Comparison of ENCODE assay signal across 8 cellular contexts in genomic region chr12:99131761-99132199, GRCh38.
DNase-seq lines count a peak whose midpoint lies in the region; ATAC-seq lines count a peak whose summit lies in the region.

No MANE protein-coding gene starts in this region.

- no peak overlapping the region for H3K4ac ChIP-seq in mesenchymal stem cell (ENCODE audit: low read depth in 1 of 2, low read length in 2 of 2)

- peak overlapping the region in 1 of 2 experiments; percentile 69 for H3K4me3 ChIP-seq in mesenchymal stem cell (ENCODE audit: insufficient read depth in 1 of 2, low read depth in 1 of 2, low read length in 2 of 2)

- H3K14ac ChIP-seq in mesenchymal stem cell (ENCODE audit: low read length in 2 of 2), result no peak overlapping the region

- H4K8ac ChIP-seq in mesenchymal stem cell (ENCODE audit: low read length), result no peak overlapping the region

- H2AFZ ChIP-seq in mesenchymal stem cell (ENCODE audit: low read depth, low read length), result no peak overlapping the region

- peak; percentile 37 for ATAC-seq in HG02642 (IDR thresholded peaks at IDR 0.05; ENCODE audit: poor library complexity, unreplicated experiment)
- no peak for ATAC-seq in HG02852 (IDR thresholded peaks at IDR 0.05; ENCODE audit: unreplicated experiment)
- ATAC-seq in HG03135 (IDR thresholded peaks at IDR 0.05; ENCODE audit: unreplicated experiment), result no peak
- no peak for ATAC-seq in GM18520 (IDR thresholded peaks at IDR 0.05; ENCODE audit: unreplicated experiment)

- no peaks in the 10 kb centered on the region for H3K27me3 ChIP-seq in mesenchymal stem cell (ENCODE audit: control insufficient read depth in 1 of 2, insufficient read depth in 1 of 2, low read length in 2 of 2)

- no peaks in the 10 kb centered on the region for H3K79me1 ChIP-seq in mesenchymal stem cell (replicated peaks; ENCODE audit: low read length, poor library complexity, severe bottlenecking)

- H3K9ac ChIP-seq in mesenchymal stem cell (ENCODE audit: low read length), result peak overlapping the region; percentile 51

- H3K36me3 ChIP-seq in mesenchymal stem cell (ENCODE audit: control insufficient read depth in 1 of 2, insufficient read depth in 2 of 2, low read depth in 1 of 2, low read length in 2 of 2), result no peaks in the 10 kb centered on the region

- H3K27ac ChIP-seq in angular gyrus (ENCODE audit: low read depth, low read length), result peak overlapping the region; percentile 41
- H3K27ac ChIP-seq in mesenchymal stem cell (ENCODE audit: low read length, poor library complexity, severe bottlenecking), result no peak overlapping the region

- no peak overlapping the region for H2BK12ac ChIP-seq in mesenchymal stem cell (ENCODE audit: low read length in 2 of 2)

- H3K4me2 ChIP-seq in mesenchymal stem cell (ENCODE audit: low read length, poor library complexity, severe bottlenecking), result no peak overlapping the region

- DNase-seq in ELF-1 (ENCODE audit: low read depth, low spot score), result peak; percentile 77
- DNase-seq in mesenchymal stem cell, result no peak
- DNase-seq in stimulated activated naive CD4-positive, alpha-beta T cell (lab: John Stamatoyannopoulos, UW), result no peak

- H2BK5ac ChIP-seq in mesenchymal stem cell (ENCODE audit: low read depth, low read length, poor library complexity, severe bottlenecking), result no peak overlapping the region

- H2AK5ac ChIP-seq in mesenchymal stem cell (ENCODE audit: low read length, severe bottlenecking), result no peak overlapping the region

- no peaks in the 10 kb centered on the region for H3K9me3 ChIP-seq in mesenchymal stem cell (ENCODE audit: control insufficient read depth, low read length)

- H2BK120ac ChIP-seq in mesenchymal stem cell (ENCODE audit: low read depth, low read length), result no peak overlapping the region

- WGBS in mesenchymal stem cell, result 11% methylated on average over 7 of the region's 7 CpGs

- H3K4me1 ChIP-seq in mesenchymal stem cell (ENCODE audit: control insufficient read depth, insufficient read depth, low read depth, low read length), result peaks cover 2% of the 10 kb centered on the region

- no peak overlapping the region for H4K91ac ChIP-seq in mesenchymal stem cell (ENCODE audit: low read length)

- no peak overlapping the region for H2BK15ac ChIP-seq in mesenchymal stem cell (ENCODE audit: low read depth, poor library complexity, severe bottlenecking)

- no peak overlapping the region for H3K18ac ChIP-seq in mesenchymal stem cell (ENCODE audit: low read depth in 1 of 2, low read length in 2 of 2)

- no peak overlapping the region for H3K23ac ChIP-seq in mesenchymal stem cell (ENCODE audit: low read length in 2 of 2)
